Comparison of ENCODE assay signal across 2 cellular contexts in genomic region chr6:31010393-31011060, GRCh38.
TF ChIP-seq lines count a peak whose summit lies in the region.

Gene MUC22 (plus strand): TSS chr6:31010474. CDS start chr6:31010707, 233 bp downstream.

TF ChIP-seq in IMR-90, 13 proteins besides CTCF, POLR2A, EP300 and RAD21:
- TF ChIP-seq MXI1 (IDR thresholded peaks at IDR 0.05; ENCODE audit: borderline replicate concordance, low read depth, low read length) (no peak), CHD1 (IDR thresholded peaks at IDR 0.05; ENCODE audit: low read depth, low read length) (no peak), ELK1 (IDR thresholded peaks at IDR 0.05; ENCODE audit: borderline replicate concordance, low read depth, low read length) (no peak), FOS (IDR thresholded peaks at IDR 0.05; ENCODE audit: low read depth, low read length) (peak; percentile 35; the same call in 1 of the 2 replicates), RFX5 (IDR thresholded peaks at IDR 0.05; ENCODE audit: low read depth, low read length) (no peak), NFE2L2 (IDR thresholded peaks at IDR 0.05; ENCODE audit: low read depth, low read length) (peak; percentile 50; the same call in 1 of the 2 replicates), CEBPB (IDR thresholded peaks at IDR 0.05; ENCODE audit: low read depth, low read length) (no peak), RCOR1 (IDR thresholded peaks at IDR 0.05; ENCODE audit: insufficient replicate concordance, low read length) (no peak), SMC3 (IDR thresholded peaks at IDR 0.05; ENCODE audit: low read depth, low read length) (no peak), MAZ (IDR thresholded peaks at IDR 0.05; ENCODE audit: borderline replicate concordance, low read depth, low read length) (no peak), BHLHE40 (IDR thresholded peaks at IDR 0.05; ENCODE audit: low read depth, low read length) (no peak), MAFK (IDR thresholded peaks at IDR 0.05; ENCODE audit: low read depth, low read length) (no peak)
TF ChIP-seq in IMR-90: peak in this region for 2.

TF ChIP-seq in H1, 55 proteins besides CTCF, POLR2A, EP300 and RAD21:
- TF ChIP-seq SP4 (IDR thresholded peaks at IDR 0.05; ENCODE audit: low read length) (no peak), RNF2 (IDR thresholded peaks at IDR 0.05; ENCODE audit: borderline replicate concordance, low read depth, low read length, missing control alignments, poor library complexity, severe bottlenecking) (no peak), RFX5 (IDR thresholded peaks at IDR 0.05; ENCODE audit: borderline replicate concordance, low read depth, low read length) (no peak), BCL11A (IDR thresholded peaks at IDR 0.05; ENCODE audit: low read depth in 2 of 2, low read length in 2 of 2) (no peak), CHD2 (IDR thresholded peaks at IDR 0.05; ENCODE audit: low read length) (no peak), TAF7 (optimal IDR thresholded peaks at IDR 0.05; ENCODE audit: borderline replicate concordance, low read depth, low read length) (no peak), YY1 (IDR thresholded peaks at IDR 0.05; ENCODE audit: low read depth, low read length) (no peak), SIN3A (conservative IDR thresholded peaks at IDR 0.05 in 1 of 2, IDR thresholded peaks at IDR 0.05 in 1 of 2; ENCODE audit: low read depth in 1 of 2, low read length in 2 of 2) (no peak), POU5F1 (IDR thresholded peaks at IDR 0.05; ENCODE audit: low read depth, low read length) (no peak), RBBP5 (IDR thresholded peaks at IDR 0.05; ENCODE audit: borderline replicate concordance, low read depth, low read length) (no peak), CBX5 (IDR thresholded peaks at IDR 0.05; ENCODE audit: low read depth, low read length) (no peak), CBX8 (IDR thresholded peaks at IDR 0.05; ENCODE audit: borderline replicate concordance, low read depth, low read length) (no peak), SP2 (IDR thresholded peaks at IDR 0.05; ENCODE audit: low read length) (no peak), CREB1 (IDR thresholded peaks at IDR 0.05) (no peak), CEBPB (IDR thresholded peaks at IDR 0.05; ENCODE audit: low read depth, low read length) (no peak), MAFK (IDR thresholded peaks at IDR 0.05; ENCODE audit: low read depth, low read length) (no peak)
TF ChIP-seq in H1: peak in this region for 0.
